In genomic region chr5:88268414-88269184, GRCh38 we compare ENCODE assay signal across 8 cellular contexts. TPM values are rescaled to one million over a fixed set of nuclear protein-coding genes. Genes with fewer than 3 reads are reported as not detected.
A peak's percentile ranks its signal among the peaks of the same experiment; 100 is the strongest.
DNase-seq lines count a peak whose midpoint lies in the region; ATAC-seq, FAIRE-seq and TF ChIP-seq lines count a peak whose summit lies in the region.

Gene TMEM161B (minus strand): TSS chr5:88268845. CDS start chr5:88268723, 122 bp downstream.

- CTCF ChIA-PET in endothelial cell of umbilical vein (lab: Charles Lee) = no interaction called here

- peaks cover 70% of the 10 kb centered on the region for H3K79me2 ChIP-seq in OCI-LY3 (ENCODE audit: low read length)
- peaks cover 55% of the 10 kb centered on the region for H3K79me2 ChIP-seq in endothelial cell of umbilical vein (ENCODE audit: control insufficient read depth, insufficient read depth, low read length)

- H3K27ac ChIP-seq in OCI-LY3 (ENCODE audit: low read length) (peak within 1 kb of the TSS; percentile 62), endothelial cell of umbilical vein (ENCODE audit: insufficient read depth, low read depth, low read length) (peak within 1 kb of the TSS; percentile 4)

- H3K9me1 ChIP-seq in endothelial cell of umbilical vein (replicated peaks; ENCODE audit: control insufficient read depth, extremely low read depth, insufficient read depth, low read length) = no peaks in the 10 kb centered on the region

- H3K4me3 ChIP-seq in OCI-LY3 (ENCODE audit: low read length) (peak within 1 kb of the TSS; percentile 100), endothelial cell of umbilical vein (replicated peaks in 1 of 3; ENCODE audit: insufficient read depth in 1 of 3, low read depth in 1 of 3, low read length in 3 of 3) (peak within 1 kb of the TSS; percentile 59 to 91 (median 86))

- FAIRE-seq in endothelial cell of umbilical vein (lab: Jason Lieb, UNC) = peak; percentile 86

- TF ChIP-seq CTCF in OCI-LY3 (IDR thresholded peaks at IDR 0.05; ENCODE audit: low read depth, low read length) (no peak), endothelial cell of umbilical vein (IDR thresholded peaks at IDR 0.05; ENCODE audit: extremely low read depth in 1 of 2, insufficient read depth in 1 of 2, low read depth in 1 of 2, low read length in 2 of 2) (no peak)

- H3K4me1 ChIP-seq in OCI-LY3 (ENCODE audit: low read length) (peaks cover 13% of the 10 kb centered on the region), endothelial cell of umbilical vein (ENCODE audit: control insufficient read depth, extremely low read depth, insufficient read depth, low read length) (peaks cover 11% of the 10 kb centered on the region)

- H3K36me3 ChIP-seq in OCI-LY3 (replicated peaks; ENCODE audit: low read depth, low read length) = peaks cover 19% of the 10 kb centered on the region
- peaks cover 2% of the 10 kb centered on the region in 2 experiments for H3K36me3 ChIP-seq in endothelial cell of umbilical vein (ENCODE audit: control insufficient read depth in 2 of 2, extremely low read depth in 1 of 2, insufficient read depth in 2 of 2, low read length in 2 of 2)

- H2AFZ ChIP-seq in OCI-LY3 (ENCODE audit: low read depth, low read length) = peak within 1 kb of the TSS; percentile 91
- peak within 1 kb of the TSS; percentile 92 for H2AFZ ChIP-seq in endothelial cell of umbilical vein (ENCODE audit: low read depth, low read length)

- TF ChIP-seq POLR2A in endothelial cell of umbilical vein (IDR thresholded peaks at IDR 0.05; ENCODE audit: low read depth, low read length) = peak; percentile 72

- peak; percentile 99 for ATAC-seq in GM21528 (IDR thresholded peaks at IDR 0.05; ENCODE audit: low FRiP score, unreplicated experiment)

- BruUV-seq in endothelial cell of umbilical vein (replicated peaks; lab: Mats Ljungman, UMichigan) = TSS peak; percentile 66

- H3K9ac ChIP-seq in OCI-LY3 (ENCODE audit: low read length) (peak within 1 kb of the TSS; percentile 93), endothelial cell of umbilical vein (replicated peaks; ENCODE audit: extremely low read depth, insufficient read depth, low read length) (peak within 1 kb of the TSS; percentile 56)

- no peaks in the 10 kb centered on the region for H4K20me1 ChIP-seq in OCI-LY3 (ENCODE audit: insufficient read depth, low read length)
- H4K20me1 ChIP-seq in endothelial cell of umbilical vein (replicated peaks; ENCODE audit: control insufficient read depth, extremely low read depth, insufficient read depth, low read length) = no peaks in the 10 kb centered on the region

- dilution Hi-C loops in endothelial cell of umbilical vein (cut with MboI; ENCODE audit: extremely low pct_ligation_motif_present, low sequenced_read_pairs) = no loop called here

- DNase-seq in DMS 273 treated with DMSO at 0.1 percent for 48 hours (lab: John Stamatoyannopoulos, UW) (peak; percentile 91), HuH-7.5 (ENCODE audit: low spot score) (peak; percentile 52), endothelial cell of umbilical vein (ENCODE audit: low read depth, low spot score) (peak; percentile 84), middle frontal gyrus (ENCODE audit: extremely low spot score, low spot score) (peak; percentile 74)
- peak; percentile 96 for DNase-seq in activated CD8-positive, alpha-beta memory T cell treated with anti-CD3 and anti-CD28 coated beads, Interleukin-2, amount 50 U/mL, for 4 hours
- DNase-seq in stimulated activated CD8-positive, alpha-beta memory T cell treated with anti-CD3 and anti-CD28 coated beads, Interleukin-2, amount 100 ng/mL, for 1 hour (ENCODE audit: low read depth in 2 of 2) = peak; percentile 85 to 91

- H3K4me2 ChIP-seq in OCI-LY3 (ENCODE audit: low read length) (peak within 1 kb of the TSS; percentile 92), endothelial cell of umbilical vein (ENCODE audit: insufficient read depth, low read length) (peak within 1 kb of the TSS; percentile 68)

- POLR2A ChIA-PET in endothelial cell of umbilical vein (lab: Charles Lee) = interaction anchor here (0.6 kb wide), 1 partner anchor 866 kb away, joined by 5 read pairs; no protein-coding TSS in a partner anchor

- intact Hi-C loops in endothelial cell of umbilical vein (cut with micrococcal nuclease) = loop anchor here (5.0 to 10.0 kb wide), 2 partner anchors 126 to 406 kb away; no protein-coding TSS in a partner anchor

- no peaks in the 10 kb centered on the region for H3K9me3 ChIP-seq in OCI-LY3 (ENCODE audit: insufficient read depth, low read length)
- H3K9me3 ChIP-seq in endothelial cell of umbilical vein (replicated peaks; ENCODE audit: control insufficient read depth, insufficient read depth, low read length) = no peaks in the 10 kb centered on the region

- H3K27me3 ChIP-seq in OCI-LY3 (ENCODE audit: low read depth, low read length) (no peaks in the 10 kb centered on the region), endothelial cell of umbilical vein (ENCODE audit: control insufficient read depth in 2 of 2, insufficient read depth in 2 of 2, low read length in 2 of 2) (no peaks in the 10 kb centered on the region)

TF ChIP-seq in endothelial cell of umbilical vein, 7 proteins besides CTCF, POLR2A, EP300 and RAD21:
- no peak for TF ChIP-seq EZH2 (IDR thresholded peaks at IDR 0.05; ENCODE audit: borderline replicate concordance, low read depth, low read length, severe bottlenecking)
- TF ChIP-seq MYC (IDR thresholded peaks at IDR 0.05; ENCODE audit: low read depth, low read length) = no peak
- TF ChIP-seq POLR2AphosphoS5 (IDR thresholded peaks at IDR 0.05; ENCODE audit: insufficient read depth, low read depth, low read length) = peak; percentile 67
- TF ChIP-seq JUN (IDR thresholded peaks at IDR 0.05; ENCODE audit: borderline replicate concordance, insufficient read depth, insufficient read length, low read depth) = no peak
- TF ChIP-seq GATA2 (IDR thresholded peaks at IDR 0.05; ENCODE audit: insufficient read depth, insufficient read length, low read depth, low read length) = no peak
- no peak for TF ChIP-seq MAX (IDR thresholded peaks at IDR 0.05; ENCODE audit: insufficient read depth, insufficient read length)
- no peak for TF ChIP-seq FOS (IDR thresholded peaks at IDR 0.05; ENCODE audit: borderline replicate concordance, insufficient read depth, low read length)

RNA-seq across cellular contexts. Expression of gene TMEM161B, which starts in this region (rescaled TPM):
- total RNA-seq in endothelial cell of umbilical vein = 11.5 and 11.6 TPM in 2 replicates
- polyA plus RNA-seq in endothelial cell of umbilical vein = 3.5 and 5.3 TPM in 2 replicates
- polyA plus RNA-seq in endothelial cell of umbilical vein (2011; cell fraction: cytosol; rRNA removed) = 3.3 and 4.1 TPM in 2 replicates
- polyA plus RNA-seq in endothelial cell of umbilical vein (2011; cell fraction: nucleus; rRNA removed) = 24.5 and 37.1 TPM in 2 replicates
- 6.8 and 7.5 TPM in 2 replicates for polyA plus RNA-seq in endothelial cell of umbilical vein (2012)
- polyA minus RNA-seq in endothelial cell of umbilical vein = 21.6 and 29.2 TPM in 2 replicates
- polyA minus RNA-seq in endothelial cell of umbilical vein (2011; cell fraction: cytosol; rRNA and poly(A)+ RNA removed) = 10.2 TPM
- polyA minus RNA-seq in endothelial cell of umbilical vein (2011; cell fraction: nucleus; rRNA and poly(A)+ RNA removed) = 56.3 and 79.0 TPM in 2 replicates

Comparison
In these comparisons a context has a peak if more than half of its experiments do, and no peak if none do; other contexts are left out.
1. Peak in every context shown above with its lines: DNase-seq, ATAC-seq, H3K4me3 ChIP-seq and H3K27ac ChIP-seq.